17 cellular contexts compared by ENCODE assay signal in genomic region chr22:41745968-41746367, GRCh38. TPM values are rescaled to one million over a fixed set of nuclear protein-coding genes. Genes with fewer than 3 reads are reported as not detected.
"Had no signal": no experiment of that assay in that cellular context is flagged by ENCODE, and none has a peak within 500 bp of the region (broad histone marks: within the 10 kb centered on the region; RNA-seq: fewer than 3 reads in every experiment).

No MANE protein-coding gene starts in this region.

- H3K27ac Mint-ChIP-seq: activated naive CD4-positive, alpha-beta T cell treated with anti-CD3 and anti-CD28 coated beads for 36 hours; activated naive CD8-positive, alpha-beta T cell treated with anti-CD3 and anti-CD28 coated beads, Interleukin-2, amount 10 ng/mL, durations not matched to agents 7 days and 5 days; effector memory CD8-positive, alpha-beta T cell; natural killer cell treated with Interleukin-12 subunit alpha and Interleukin-12 subunit beta and Interleukin-15 and Interleukin-18, amount 100 ng/mL, for 72 hours had no signal

- H3K27me3 ChIP-seq: colonic mucosa, hepatocyte, spleen, upper lobe of left lung had no signal

- H3K36me3 ChIP-seq: colonic mucosa, esophagus muscularis mucosa, left lung, prostate gland, spleen, upper lobe of left lung had no signal

- H3K4me3 Mint-ChIP-seq: activated naive CD4-positive, alpha-beta T cell treated with anti-CD3 and anti-CD28 coated beads for 36 hours; activated naive CD8-positive, alpha-beta T cell treated with anti-CD3 and anti-CD28 coated beads, Interleukin-2, amount 10 ng/mL, durations not matched to agents 7 days and 5 days; activated T-cell treated with anti-CD3 and anti-CD28 coated beads, Interleukin-2, amount 50 U/mL, for 4 hours; effector memory CD8-positive, alpha-beta T cell; natural killer cell treated with Interleukin-12 subunit alpha and Interleukin-12 subunit beta and Interleukin-15 and Interleukin-18, amount 100 ng/mL, for 72 hours had no signal

- H3K4me1 ChIP-seq: colonic mucosa, left lung, prostate gland had no signal

- H3K27ac ChIP-seq: colonic mucosa, dorsolateral prefrontal cortex, esophagus muscularis mucosa, hepatocyte, left lung, prostate gland, upper lobe of left lung had no signal

- H3K4me3 ChIP-seq: colonic mucosa, dorsolateral prefrontal cortex, esophagus muscularis mucosa, hepatocyte, left lung, lung, prostate gland, spleen, upper lobe of left lung had no signal

- H3K9me3 ChIP-seq: colonic mucosa, esophagus muscularis mucosa, left lung, prostate gland, spleen, upper lobe of left lung had no signal

- H3K36me3 Mint-ChIP-seq: activated naive CD8-positive, alpha-beta T cell treated with anti-CD3 and anti-CD28 coated beads, Interleukin-2, amount 10 ng/mL, durations not matched to agents 7 days and 5 days; natural killer cell treated with Interleukin-12 subunit alpha and Interleukin-12 subunit beta and Interleukin-15 and Interleukin-18, amount 100 ng/mL, for 72 hours had no signal

- FAIRE-seq: frontal cortex had no signal

- H3K9me3 Mint-ChIP-seq: activated naive CD4-positive, alpha-beta T cell treated with anti-CD3 and anti-CD28 coated beads for 36 hours; activated naive CD8-positive, alpha-beta T cell treated with anti-CD3 and anti-CD28 coated beads, Interleukin-2, amount 10 ng/mL, durations not matched to agents 7 days and 5 days; activated T-cell treated with anti-CD3 and anti-CD28 coated beads, Interleukin-2, amount 50 U/mL, for 4 hours; effector memory CD8-positive, alpha-beta T cell; natural killer cell treated with Interleukin-12 subunit alpha and Interleukin-12 subunit beta and Interleukin-15 and Interleukin-18, amount 100 ng/mL, for 72 hours had no signal

RNA-seq across cellular contexts. Expression of gene MEI1, which starts 46.7 kb away (rescaled TPM):
- total RNA-seq: bronchial epithelial cell, hepatocyte, osteocyte had no signal
